ENCODE assay signal across 1 cellular context in the genomic region with DNA sequence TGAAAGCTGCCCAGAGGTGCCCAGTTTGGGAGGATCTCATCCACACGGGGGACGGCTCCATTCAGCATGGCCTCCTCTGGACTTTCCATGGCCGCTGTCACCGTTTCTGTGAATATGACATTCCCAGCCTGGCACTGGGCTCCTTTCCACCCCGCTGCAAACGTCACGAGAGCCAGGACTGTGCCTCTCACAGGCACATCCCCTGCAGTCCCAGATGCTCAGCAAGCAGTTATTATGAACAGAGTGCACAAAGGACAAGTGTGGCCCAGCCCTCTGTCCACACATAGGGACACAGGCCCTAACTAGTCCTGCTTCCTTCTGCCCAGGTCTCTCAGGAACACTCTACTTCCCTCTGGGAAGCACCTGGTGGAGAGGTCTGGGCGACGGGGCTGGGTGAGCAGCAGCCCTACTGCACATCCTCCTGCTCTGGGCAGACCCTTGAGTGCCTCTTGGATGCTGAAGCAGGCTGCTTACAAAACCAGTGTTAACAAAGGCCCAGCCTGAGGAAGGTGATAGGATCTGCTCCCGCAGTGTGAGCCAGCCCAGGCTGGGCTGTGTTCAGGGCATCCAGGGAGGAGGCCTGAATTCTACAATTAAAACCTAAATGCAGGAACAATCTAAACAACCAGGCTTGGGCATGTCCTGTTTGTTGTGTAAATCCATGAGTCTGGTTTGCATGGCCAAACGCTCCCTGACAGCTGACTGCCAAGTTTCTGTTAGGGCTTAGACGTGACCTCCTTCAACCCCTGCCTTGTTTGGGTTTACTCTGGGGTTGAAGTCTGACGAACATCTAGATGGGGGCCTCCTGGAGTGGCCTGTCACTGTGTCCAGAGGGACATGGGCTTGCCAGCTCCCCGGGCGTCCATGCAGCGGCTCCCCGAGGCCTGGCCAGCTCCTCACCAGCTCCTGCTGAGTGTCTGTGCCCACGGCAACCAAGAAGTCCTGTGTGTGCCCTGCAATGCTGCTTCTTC.
TF ChIP-seq lines count a peak whose summit lies in the region.

No MANE protein-coding gene starts in this region.

TF ChIP-seq in H1, 55 proteins besides CTCF, POLR2A, EP300 and RAD21:
- TF ChIP-seq CTBP2 (IDR thresholded peaks at IDR 0.05; ENCODE audit: borderline replicate concordance, insufficient read depth, insufficient read length, low read length) = no peak
- TF ChIP-seq SUZ12 (IDR thresholded peaks at IDR 0.05; ENCODE audit: low read length) = no peak
- TF ChIP-seq SIX5 (IDR thresholded peaks at IDR 0.05; ENCODE audit: low read depth, low read length) = no peak
- no peak for TF ChIP-seq BRCA1 (IDR thresholded peaks at IDR 0.05; ENCODE audit: low read depth, low read length)
- no peak for TF ChIP-seq ZNF274 (IDR thresholded peaks at IDR 0.05; ENCODE audit: borderline replicate concordance, extremely low read depth, low read length)
- no peak for TF ChIP-seq JUND (IDR thresholded peaks at IDR 0.05; ENCODE audit: low read length)
- TF ChIP-seq, protein P1, sequence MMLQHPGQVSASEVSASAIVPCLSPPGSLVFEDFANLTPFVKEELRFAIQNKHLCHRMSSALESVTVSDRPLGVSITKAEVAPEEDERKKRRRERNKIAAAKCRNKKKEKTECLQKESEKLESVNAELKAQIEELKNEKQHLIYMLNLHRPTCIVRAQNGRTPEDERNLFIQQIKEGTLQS (IDR thresholded peaks at IDR 0.05; ENCODE audit: insufficient read depth, low read depth, low read length) = no peak
- TF ChIP-seq, protein P2, sequence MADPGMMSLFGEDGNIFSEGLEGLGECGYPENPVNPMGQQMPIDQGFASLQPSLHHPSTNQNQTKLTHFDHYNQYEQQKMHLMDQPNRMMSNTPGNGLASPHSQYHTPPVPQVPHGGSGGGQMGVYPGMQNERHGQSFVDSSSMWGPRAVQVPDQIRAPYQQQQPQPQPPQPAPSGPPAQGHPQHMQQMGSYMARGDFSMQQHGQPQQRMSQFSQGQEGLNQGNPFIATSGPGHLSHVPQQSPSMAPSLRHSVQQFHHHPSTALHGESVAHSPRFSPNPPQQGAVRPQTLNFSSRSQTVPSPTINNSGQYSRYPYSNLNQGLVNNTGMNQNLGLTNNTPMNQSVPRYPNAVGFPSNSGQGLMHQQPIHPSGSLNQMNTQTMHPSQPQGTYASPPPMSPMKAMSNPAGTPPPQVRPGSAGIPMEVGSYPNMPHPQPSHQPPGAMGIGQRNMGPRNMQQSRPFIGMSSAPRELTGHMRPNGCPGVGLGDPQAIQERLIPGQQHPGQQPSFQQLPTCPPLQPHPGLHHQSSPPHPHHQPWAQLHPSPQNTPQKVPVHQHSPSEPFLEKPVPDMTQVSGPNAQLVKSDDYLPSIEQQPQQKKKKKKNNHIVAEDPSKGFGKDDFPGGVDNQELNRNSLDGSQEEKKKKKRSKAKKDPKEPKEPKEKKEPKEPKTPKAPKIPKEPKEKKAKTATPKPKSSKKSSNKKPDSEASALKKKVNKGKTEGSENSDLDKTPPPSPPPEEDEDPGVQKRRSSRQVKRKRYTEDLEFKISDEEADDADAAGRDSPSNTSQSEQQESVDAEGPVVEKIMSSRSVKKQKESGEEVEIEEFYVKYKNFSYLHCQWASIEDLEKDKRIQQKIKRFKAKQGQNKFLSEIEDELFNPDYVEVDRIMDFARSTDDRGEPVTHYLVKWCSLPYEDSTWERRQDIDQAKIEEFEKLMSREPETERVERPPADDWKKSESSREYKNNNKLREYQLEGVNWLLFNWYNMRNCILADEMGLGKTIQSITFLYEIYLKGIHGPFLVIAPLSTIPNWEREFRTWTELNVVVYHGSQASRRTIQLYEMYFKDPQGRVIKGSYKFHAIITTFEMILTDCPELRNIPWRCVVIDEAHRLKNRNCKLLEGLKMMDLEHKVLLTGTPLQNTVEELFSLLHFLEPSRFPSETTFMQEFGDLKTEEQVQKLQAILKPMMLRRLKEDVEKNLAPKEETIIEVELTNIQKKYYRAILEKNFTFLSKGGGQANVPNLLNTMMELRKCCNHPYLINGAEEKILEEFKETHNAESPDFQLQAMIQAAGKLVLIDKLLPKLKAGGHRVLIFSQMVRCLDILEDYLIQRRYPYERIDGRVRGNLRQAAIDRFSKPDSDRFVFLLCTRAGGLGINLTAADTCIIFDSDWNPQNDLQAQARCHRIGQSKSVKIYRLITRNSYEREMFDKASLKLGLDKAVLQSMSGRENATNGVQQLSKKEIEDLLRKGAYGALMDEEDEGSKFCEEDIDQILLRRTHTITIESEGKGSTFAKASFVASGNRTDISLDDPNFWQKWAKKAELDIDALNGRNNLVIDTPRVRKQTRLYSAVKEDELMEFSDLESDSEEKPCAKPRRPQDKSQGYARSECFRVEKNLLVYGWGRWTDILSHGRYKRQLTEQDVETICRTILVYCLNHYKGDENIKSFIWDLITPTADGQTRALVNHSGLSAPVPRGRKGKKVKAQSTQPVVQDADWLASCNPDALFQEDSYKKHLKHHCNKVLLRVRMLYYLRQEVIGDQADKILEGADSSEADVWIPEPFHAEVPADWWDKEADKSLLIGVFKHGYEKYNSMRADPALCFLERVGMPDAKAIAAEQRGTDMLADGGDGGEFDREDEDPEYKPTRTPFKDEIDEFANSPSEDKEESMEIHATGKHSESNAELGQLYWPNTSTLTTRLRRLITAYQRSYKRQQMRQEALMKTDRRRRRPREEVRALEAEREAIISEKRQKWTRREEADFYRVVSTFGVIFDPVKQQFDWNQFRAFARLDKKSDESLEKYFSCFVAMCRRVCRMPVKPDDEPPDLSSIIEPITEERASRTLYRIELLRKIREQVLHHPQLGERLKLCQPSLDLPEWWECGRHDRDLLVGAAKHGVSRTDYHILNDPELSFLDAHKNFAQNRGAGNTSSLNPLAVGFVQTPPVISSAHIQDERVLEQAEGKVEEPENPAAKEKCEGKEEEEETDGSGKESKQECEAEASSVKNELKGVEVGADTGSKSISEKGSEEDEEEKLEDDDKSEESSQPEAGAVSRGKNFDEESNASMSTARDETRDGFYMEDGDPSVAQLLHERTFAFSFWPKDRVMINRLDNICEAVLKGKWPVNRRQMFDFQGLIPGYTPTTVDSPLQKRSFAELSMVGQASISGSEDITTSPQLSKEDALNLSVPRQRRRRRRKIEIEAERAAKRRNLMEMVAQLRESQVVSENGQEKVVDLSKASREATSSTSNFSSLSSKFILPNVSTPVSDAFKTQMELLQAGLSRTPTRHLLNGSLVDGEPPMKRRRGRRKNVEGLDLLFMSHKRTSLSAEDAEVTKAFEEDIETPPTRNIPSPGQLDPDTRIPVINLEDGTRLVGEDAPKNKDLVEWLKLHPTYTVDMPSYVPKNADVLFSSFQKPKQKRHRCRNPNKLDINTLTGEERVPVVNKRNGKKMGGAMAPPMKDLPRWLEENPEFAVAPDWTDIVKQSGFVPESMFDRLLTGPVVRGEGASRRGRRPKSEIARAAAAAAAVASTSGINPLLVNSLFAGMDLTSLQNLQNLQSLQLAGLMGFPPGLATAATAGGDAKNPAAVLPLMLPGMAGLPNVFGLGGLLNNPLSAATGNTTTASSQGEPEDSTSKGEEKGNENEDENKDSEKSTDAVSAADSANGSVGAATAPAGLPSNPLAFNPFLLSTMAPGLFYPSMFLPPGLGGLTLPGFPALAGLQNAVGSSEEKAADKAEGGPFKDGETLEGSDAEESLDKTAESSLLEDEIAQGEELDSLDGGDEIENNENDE (IDR thresholded peaks at IDR 0.05; ENCODE audit: insufficient replicate concordance, low read length) = no peak
- TF ChIP-seq SIRT6 (IDR thresholded peaks at IDR 0.05; ENCODE audit: low read length) = no peak
- no peak for TF ChIP-seq SP2 (IDR thresholded peaks at IDR 0.05; ENCODE audit: low read length)
